Comparison of ENCODE assay signal across 10 cellular contexts in genomic region chr6:143449082-143449481, GRCh38. TPM values are rescaled to one million over a fixed set of nuclear protein-coding genes. Genes with fewer than 3 reads are reported as not detected.
A peak's percentile ranks its signal among the peaks of the same experiment; 100 is the strongest.
DNase-seq lines count a peak whose midpoint lies in the region; ATAC-seq and TF ChIP-seq lines count a peak whose summit lies in the region.
"Had no signal": no experiment of that assay in that cellular context is flagged by ENCODE, and none has a peak within 500 bp of the region (broad histone marks: within the 10 kb centered on the region; RNA-seq: fewer than 3 reads in every experiment).

No MANE protein-coding gene starts in this region.

- H3K27ac ChIP-seq in breast epithelium = no peak overlapping the region
- H3K27ac ChIP-seq in suprapubic skin = no peak overlapping the region
- H3K27ac ChIP-seq: epithelial cell of prostate had no signal

- POLR2A ChIA-PET in MCF 10A (lab: Yijun Ruan, JAX) (interaction anchor here (0.6 to 6.5 kb wide), 12 partner anchors 15 to 630 kb away, joined by 3 to 44 read pairs (median 5); partner anchors contain the start of genes AIG1 and HIVEP2), T-cell (lab: Charles Lee) (no interaction called here)

- no peaks in the 10 kb centered on the region for H3K27me3 ChIP-seq in breast epithelium
- H3K27me3 ChIP-seq in iPS-15b (ENCODE audit: control insufficient read depth, insufficient read depth, low read length) = no peaks in the 10 kb centered on the region
- H3K27me3 ChIP-seq in suprapubic skin = no peaks in the 10 kb centered on the region

- peak overlapping the region in 1 of 3 donors; percentile 82 for H3K4me3 ChIP-seq in breast epithelium
- peak overlapping the region; percentile 92 for H3K4me3 ChIP-seq in iPS-15b (ENCODE audit: low read depth, low read length)
- peak overlapping the region; percentile 82 for H3K4me3 ChIP-seq in suprapubic skin

- TF ChIP-seq CTCF in MCF 10A (IDR thresholded peaks at IDR 0.05; ENCODE audit: unreplicated experiment) (no peak), breast epithelium (IDR thresholded peaks at IDR 0.05) (no peak), suprapubic skin (IDR thresholded peaks at IDR 0.05) (no peak)

- H3K4me1 ChIP-seq in breast epithelium (peaks cover 0 to 7% of the 10 kb centered on the region in 2 donors), iPS-15b (ENCODE audit: control insufficient read depth, insufficient read depth, low read length) (no peaks in the 10 kb centered on the region), suprapubic skin (peaks cover 29% of the 10 kb centered on the region)

- peaks cover 18% of the 10 kb centered on the region for H3K4me1 Mint-ChIP-seq in MCF 10A (ENCODE audit: insufficient read depth, unreplicated experiment)
- peaks cover 40 to 43% (median 43%) of the 10 kb centered on the region in 3 donors for H3K4me1 Mint-ChIP-seq in T-cell

- ATAC-seq in T-cell (replicated peaks in 1 of 4) = no peak
- ATAC-seq in HG02981 (IDR thresholded peaks at IDR 0.05; ENCODE audit: unreplicated experiment) = no peak

- no peak for TF ChIP-seq EP300 in suprapubic skin (IDR thresholded peaks at IDR 0.05)

- no peaks in the 10 kb centered on the region for H3K9me3 Mint-ChIP-seq in MCF 10A (ENCODE audit: unreplicated experiment)
- H3K9me3 Mint-ChIP-seq in T-cell = no peaks in the 10 kb centered on the region

- H3K27ac Mint-ChIP-seq in MCF 10A (ENCODE audit: low read depth, unreplicated experiment) (peak overlapping the region; percentile 97), T-cell (no peak overlapping the region)

- BruUV-seq in MCF 10A (replicated peaks; lab: Mats Ljungman, UMichigan) = no TSS peak

- H3K27me3 Mint-ChIP-seq in MCF 10A (ENCODE audit: insufficient read depth, unreplicated experiment) = no peaks in the 10 kb centered on the region
- no peaks in the 10 kb centered on the region for H3K27me3 Mint-ChIP-seq in T-cell

- no peaks in the 10 kb centered on the region for H3K36me3 ChIP-seq in breast epithelium
- no peaks in the 10 kb centered on the region for H3K36me3 ChIP-seq in iPS-15b (ENCODE audit: control insufficient read depth, insufficient read depth, low read length)
- peaks cover 3% of the 10 kb centered on the region for H3K36me3 ChIP-seq in suprapubic skin

- CTCF ChIA-PET in MCF 10A (lab: Yijun Ruan, JAX) = interaction anchor here (0.6 to 0.8 kb wide), 4 partner anchors 15 to 279 kb away, joined by 3 to 4 read pairs (median 3); no protein-coding TSS in a partner anchor
- CTCF ChIA-PET in T-cell (lab: Charles Lee) = interaction anchor here in 1 of 2 donors (0.8 kb wide), 1 partner anchor 23 kb away, joined by 5 read pairs; no protein-coding TSS in a partner anchor

- no peak overlapping the region for H3K9ac ChIP-seq in iPS-15b (ENCODE audit: low read depth, low read length)

- WGBS in suprapubic skin = 92% methylated on average over 4 of the region's 4 CpGs

- H3K36me3 Mint-ChIP-seq in MCF 10A (ENCODE audit: insufficient read depth, unreplicated experiment) = peaks cover 6% of the 10 kb centered on the region
- peaks cover 8% of the 10 kb centered on the region for H3K36me3 Mint-ChIP-seq in T-cell

- H3K9me3 ChIP-seq in breast epithelium (no peaks in the 10 kb centered on the region), iPS-15b (ENCODE audit: control insufficient read depth, insufficient read depth, low read length) (no peaks in the 10 kb centered on the region), suprapubic skin (no peaks in the 10 kb centered on the region)

- DNase-seq in MCF 10A (ENCODE audit: unreplicated experiment) = no peak
- no peak for DNase-seq in breast epithelium (ENCODE audit: low spot score in 2 of 2)
- no peak for DNase-seq in T-cell
- no peak for DNase-seq in suprapubic skin (ENCODE audit: low spot score in 2 of 2)
- no peak for DNase-seq in LoVo (ENCODE audit: low spot score)
- no peak for DNase-seq in DMS114 treated with DMSO at 0.1 percent for 48 hours (lab: John Stamatoyannopoulos, UW; ENCODE audit: unreplicated experiment)
- DNase-seq: NCI-H1694 had no signal

- H3K4me3 Mint-ChIP-seq in MCF 10A (ENCODE audit: unreplicated experiment) = peak overlapping the region; percentile 97
- peak overlapping the region; percentile 96 to 100 (median 99) for H3K4me3 Mint-ChIP-seq in T-cell

- TF ChIP-seq POLR2A in breast epithelium (IDR thresholded peaks at IDR 0.05) (no peak), suprapubic skin (IDR thresholded peaks at IDR 0.05) (no peak)

- intact Hi-C loops in MCF 10A (cut with micrococcal nuclease) = no loop called here
- intact Hi-C loops in breast epithelium (cut with DNase I; ENCODE audit: low total_unique reads) = no loop called here

RNA-seq across cellular contexts. Expression of gene ADAT2, which starts 1.4 kb away (rescaled TPM):
- 23.2 and 27.7 TPM in 2 replicates for total RNA-seq in MCF 10A (2022)
- 10 to 100 TPM in 1 of 3 donors, 1 to 10 TPM in 2; 6.9 to 10.2 (median 8.5) TPM for total RNA-seq in breast epithelium
- total RNA-seq in T-cell = 10 to 100 TPM; 15.8 to 22.8 (median 19.3) TPM
- 10 to 100 TPM in 1 of 4 donors, 1 to 10 TPM in 3; 7.2 to 13.7 (median 8.1) TPM for total RNA-seq in suprapubic skin

RNA-seq across cellular contexts. Expression of gene PEX3, which starts 1.5 kb away (rescaled TPM):
- total RNA-seq in MCF 10A (2022) = 19.8 and 24.3 TPM in 2 replicates
- total RNA-seq in breast epithelium = 10 to 100 TPM; 12.0 to 22.0 (median 20.0) TPM
- 10 to 100 TPM; 12.2 to 19.9 (median 16.9) TPM for total RNA-seq in T-cell
- total RNA-seq in suprapubic skin = 10 to 100 TPM; 22.3 to 29.0 (median 24.2) TPM
